Comparison of ENCODE assay signal across 19 cellular contexts in genomic region chr15:55353030-55353429, GRCh38. TPM values are rescaled to one million over a fixed set of nuclear protein-coding genes. Genes with fewer than 3 reads are reported as not detected.
A peak's percentile ranks its signal among the peaks of the same experiment; 100 is the strongest.
DNase-seq lines count a peak whose midpoint lies in the region; ATAC-seq, FAIRE-seq and TF ChIP-seq lines count a peak whose summit lies in the region.
"Had no signal": no experiment of that assay in that cellular context is flagged by ENCODE, and none has a peak within 500 bp of the region (broad histone marks: within the 10 kb centered on the region; RNA-seq: fewer than 3 reads in every experiment).

No MANE protein-coding gene starts in this region.

- H3K18ac ChIP-seq in H1 (ENCODE audit: extremely low read depth, low read length), result no peak overlapping the region

- no peak overlapping the region for H4K5ac ChIP-seq in H1 (ENCODE audit: insufficient read length, low read depth, low read length)

- TF ChIP-seq RAD21 in H1 (IDR thresholded peaks at IDR 0.05 in 1 of 2, conservative IDR thresholded peaks at IDR 0.05 in 1 of 2; ENCODE audit: low read depth in 2 of 2, low read length in 2 of 2), result no peak

- no peak overlapping the region for H3K23ac ChIP-seq in H1 (ENCODE audit: insufficient read length)

- POLR2A ChIA-PET in H1 (lab: Charles Lee; ENCODE audit: partially characterized antibody), result interaction anchor here (1.4 kb wide), 1 partner anchor 34 kb away, joined by 3 read pairs; the partner anchor contains the start of genes PIGB and PIGBOS1

- H3K9ac ChIP-seq in H1 (replicated peaks in 1 of 4; ENCODE audit: extremely low read depth in 1 of 4, low read depth in 3 of 4, low read length in 3 of 4) (no peak overlapping the region), iPS-20b (ENCODE audit: low read depth, low read length) (no peak overlapping the region)

- TF ChIP-seq EP300 in H1 (IDR thresholded peaks at IDR 0.05; ENCODE audit: borderline replicate concordance in 1 of 2, low read depth in 2 of 2, low read length in 2 of 2), result no peak
- TF ChIP-seq EP300 in suprapubic skin (IDR thresholded peaks at IDR 0.05), result no peak

- H4K20me1 ChIP-seq in H1 (replicated peaks in 1 of 2; ENCODE audit: control insufficient read depth in 1 of 2, insufficient read depth in 2 of 2, low read length in 2 of 2), result no peaks in the 10 kb centered on the region

- H3K4me1 ChIP-seq in H1 (replicated peaks in 1 of 4; ENCODE audit: control insufficient read depth in 3 of 4, insufficient read depth in 4 of 4, low read length in 3 of 4) (peaks cover 2 to 12% (median 5%) of the 10 kb centered on the region in 4 experiments; a peak in 6 of 7 replicates), iPS-20b (ENCODE audit: insufficient read depth, low read length) (peaks cover 15% of the 10 kb centered on the region; the same call in 1 of the 2 replicates), neutrophil (ENCODE audit: control insufficient read depth in 1 of 2, insufficient read depth in 1 of 2, low read depth in 1 of 2, low read length in 1 of 2) (no peaks in the 10 kb centered on the region), pancreas (no peaks in the 10 kb centered on the region), suprapubic skin (no peaks in the 10 kb centered on the region)

- H3K23me2 ChIP-seq in H1 (ENCODE audit: low read depth, low read length), result no peaks in the 10 kb centered on the region

- no peak overlapping the region for H3K14ac ChIP-seq in H1 (ENCODE audit: insufficient read length)

- no peak overlapping the region for H4K8ac ChIP-seq in H1 (ENCODE audit: extremely low read depth, insufficient read depth, low read length)

- H3K27ac ChIP-seq in H1 (ENCODE audit: low read depth, low read length) (no peak overlapping the region), iPS-20b (ENCODE audit: low read length) (no peak overlapping the region), neutrophil (peak overlapping the region; percentile 40), pancreas (no peak overlapping the region), suprapubic skin (no peak overlapping the region)
- H3K27ac ChIP-seq: 22Rv1, A549, C4-2B had no signal

- H2AFZ ChIP-seq in H1 (ENCODE audit: low read length), result no peak overlapping the region

- peak; percentile 18 for DNase-seq in DMS 273 (lab: John Stamatoyannopoulos, UW; ENCODE audit: unreplicated experiment)
- no peak for DNase-seq in DMS 273 treated with DMSO at 0.1 percent for 48 hours (lab: John Stamatoyannopoulos, UW)
- DNase-seq in H1 (ENCODE audit: low read depth in 1 of 2, low spot score in 2 of 2), result no peak
- no peak for DNase-seq in pancreas
- no peak for DNase-seq in suprapubic skin (ENCODE audit: low spot score in 2 of 2)
- DNase-seq: AML-193; CD4-positive, alpha-beta T cell; DMS53; DND-41; EL; GOT3 had no signal

- H3K4me3 ChIP-seq in H1 (ENCODE audit: extremely low read depth in 1 of 4, insufficient read depth in 2 of 4, low read depth in 3 of 4, low read length in 4 of 4) (peak overlapping the region in 1 of 4 experiments; percentile 30; a peak in 1 of 8 replicates), iPS-20b (ENCODE audit: low read length) (peak overlapping the region; percentile 7; the same call in 1 of the 2 replicates), neutrophil (ENCODE audit: low read depth in 1 of 2, low read length in 1 of 2) (no peak overlapping the region), pancreas (no peak overlapping the region), suprapubic skin (no peak overlapping the region)
- H3K4me3 ChIP-seq: A549, GM12878, HAP-1 had no signal

- no peak overlapping the region for H4K91ac ChIP-seq in H1 (replicated peaks; ENCODE audit: insufficient read length, low read length)

- TF ChIP-seq CTCF in H1 (IDR thresholded peaks at IDR 0.05; ENCODE audit: control extremely low read depth in 1 of 3, insufficient read depth in 1 of 3, low read depth in 1 of 3, low read length in 3 of 3) (no peak), neutrophil (IDR thresholded peaks at IDR 0.05) (no peak), pancreas (IDR thresholded peaks at IDR 0.05) (no peak), suprapubic skin (IDR thresholded peaks at IDR 0.05) (no peak)

- 27% methylated on average over 2 of the region's 2 CpGs; no CpG with 5 or more reads in 1 of the 2 experiments for WGBS in H1 (ENCODE audit: extremely low coverage in 1 of 2, insufficient coverage in 1 of 2, insufficient read length in 1 of 2, insufficient replicate concordance in 2 of 2, low coverage in 1 of 2, low lambda C conversion rate in 2 of 2, missing lambda C conversion rate in 1 of 2), 2 experiments
- WGBS in pancreas, 2 donors, result 96 to 98% methylated on average over 2 of the region's 2 CpGs
- WGBS in suprapubic skin, result 86% methylated on average over 2 of the region's 2 CpGs

- no peak overlapping the region for H3K4ac ChIP-seq in H1 (replicated peaks; ENCODE audit: insufficient read length, low read depth, low read length)

- no peak overlapping the region for H2BK15ac ChIP-seq in H1 (ENCODE audit: low read length)

- H3K79me2 ChIP-seq in H1 (ENCODE audit: control insufficient read depth in 1 of 2, insufficient read depth in 2 of 2, low read length in 2 of 2), result no peaks in the 10 kb centered on the region

- peak overlapping the region in 1 of 2 experiments; percentile 40; a peak in 2 of 4 replicates for H3K4me2 ChIP-seq in H1 (ENCODE audit: insufficient read depth in 1 of 2, low read depth in 2 of 2, low read length in 2 of 2)
- H3K4me2 ChIP-seq: A549 had no signal

- H2BK12ac ChIP-seq in H1 (ENCODE audit: low read depth, low read length), result no peak overlapping the region

- ATAC-seq in pancreas (no peak), GM21367 (IDR thresholded peaks at IDR 0.05; ENCODE audit: unreplicated experiment) (no peak)
- ATAC-seq: A549, GM12878 had no signal

- H3K36me3 ChIP-seq in H1 (ENCODE audit: control insufficient read depth in 2 of 4, insufficient read depth in 4 of 4, low read length in 3 of 4), result no peaks in the 10 kb centered on the region
- no peaks in the 10 kb centered on the region for H3K36me3 ChIP-seq in iPS-20b (ENCODE audit: insufficient read depth, low read depth, low read length)
- H3K36me3 ChIP-seq in neutrophil, result peaks cover 88% of the 10 kb centered on the region
- H3K36me3 ChIP-seq in pancreas, result no peaks in the 10 kb centered on the region
- peaks cover 23% of the 10 kb centered on the region for H3K36me3 ChIP-seq in suprapubic skin
- H3K36me3 ChIP-seq: HAP-1 had no signal

- intact Hi-C loops in pancreas (cut with DNase I), result no loop called here

- TF ChIP-seq POLR2A in H1 (IDR thresholded peaks at IDR 0.05; ENCODE audit: control extremely low read depth in 1 of 2, low read depth in 2 of 2, low read length in 2 of 2), result no peak
- TF ChIP-seq POLR2A in suprapubic skin (IDR thresholded peaks at IDR 0.05), result no peak

- H3K56ac ChIP-seq in H1 (replicated peaks; ENCODE audit: insufficient read length, low read depth, low read length), result no peak overlapping the region

- H2AK5ac ChIP-seq in H1 (ENCODE audit: low read depth, low read length), result no peak overlapping the region

- H2BK5ac ChIP-seq in H1 (ENCODE audit: low read depth, low read length), result no peak overlapping the region

- no peaks in the 10 kb centered on the region for H3K27me3 ChIP-seq in H1 (replicated peaks in 1 of 4; ENCODE audit: control insufficient read depth in 3 of 4, extremely low read depth in 1 of 4, insufficient read depth in 3 of 4, low read length in 3 of 4)
- H3K27me3 ChIP-seq in iPS-20b (ENCODE audit: insufficient read depth, low read length), result no peaks in the 10 kb centered on the region
- H3K27me3 ChIP-seq in neutrophil, result no peaks in the 10 kb centered on the region
- no peaks in the 10 kb centered on the region for H3K27me3 ChIP-seq in pancreas
- H3K27me3 ChIP-seq in suprapubic skin, result no peaks in the 10 kb centered on the region

- H3K9me3 ChIP-seq in H1 (ENCODE audit: insufficient read depth in 2 of 2, low read depth in 1 of 2, low read length in 1 of 2) (no peaks in the 10 kb centered on the region), iPS-20b (ENCODE audit: insufficient read depth, low read depth, low read length) (no peaks in the 10 kb centered on the region), neutrophil (no peaks in the 10 kb centered on the region), pancreas (no peaks in the 10 kb centered on the region), suprapubic skin (no peaks in the 10 kb centered on the region)
- H3K9me3 ChIP-seq: A549, HAP-1 had no signal

- no peak overlapping the region for H2BK20ac ChIP-seq in H1 (ENCODE audit: low read length)

- H3K79me1 ChIP-seq in H1 (ENCODE audit: low read depth, low read length), result no peaks in the 10 kb centered on the region

- CTCF ChIA-PET in H1 (lab: Charles Lee; ENCODE audit: partially characterized antibody), result no interaction called here

- FAIRE-seq in H1 (lab: Jason Lieb, UNC) (no peak), pancreas (lab: Jason Lieb, UNC) (no peak)
- FAIRE-seq: A549, GM12878 had no signal

- H2BK120ac ChIP-seq in H1 (replicated peaks; ENCODE audit: low read depth, low read length), result no peak overlapping the region

RNA-seq across cellular contexts. Expression of gene PIGB, which starts 34.0 kb away (rescaled TPM):
- total RNA-seq in H1 (2021; fragmentation: NEBNext Ultra II Directional; extraction: Animal tissue kit (Norgen Biotek cat#: 25700)), result 4.3 and 6.1 TPM in 2 replicates
- 3.9 and 11.7 TPM in 2 replicates for polyA plus RNA-seq in H1 (2011; rRNA removed)
- 5.9 TPM for polyA plus RNA-seq in H1 (2011; cell fraction: cytosol; rRNA removed)
- polyA plus RNA-seq in H1 (2011; cell fraction: nucleus; rRNA removed), result 3.5 TPM
- polyA plus RNA-seq in H1 (2012, experiment 1 of 2), result 3.2 to 5.7 TPM (median 3.9 TPM) in 4 replicates
- 0.96 TPM for polyA plus RNA-seq in H1 (2012, experiment 2 of 2)
- 5.7 TPM for polyA plus RNA-seq in H1 (2013, experiment 1 of 2)
- polyA plus RNA-seq in H1 (2013, experiment 2 of 2), result 6.2 TPM
- 4.0 and 8.5 TPM in 2 replicates for polyA minus RNA-seq in H1 (2011; rRNA and poly(A)+ RNA removed)
- 1.5 TPM for polyA minus RNA-seq in H1 (2011; cell fraction: cytosol; rRNA and poly(A)+ RNA removed)
- polyA minus RNA-seq in H1 (2011; cell fraction: nucleus; rRNA and poly(A)+ RNA removed), result 10.4 TPM
- total RNA-seq in pancreas, result 1 to 10 TPM; 3.4 to 6.1 (median 5.0) TPM
- polyA plus RNA-seq in pancreas, result 10 to 100 TPM in 1 of 2 donors, 1 to 10 TPM in 1; 8.5 to 13.1 TPM
- total RNA-seq in suprapubic skin, result 10 to 100 TPM in 2 of 4 donors, 1 to 10 TPM in 2; 6.7 to 13.2 (median 9.9) TPM

RNA-seq across cellular contexts. Expression of gene PIGBOS1, which starts 34.1 kb away (rescaled TPM):
- total RNA-seq in H1 (2021; fragmentation: NEBNext Ultra II Directional; extraction: Animal tissue kit (Norgen Biotek cat#: 25700)), result 7.8 and 9.0 TPM in 2 replicates
- polyA plus RNA-seq in H1 (2011; rRNA removed) (12.3 and 16.7 TPM in 2 replicates), pancreas (10 to 100 TPM; 12.1 to 14.5 TPM)
- polyA plus RNA-seq in H1 (2011; cell fraction: cytosol; rRNA removed), result 23.1 TPM
- 2.9 TPM for polyA plus RNA-seq in H1 (2011; cell fraction: nucleus; rRNA removed)
- 8.2 to 12.1 TPM (median 10.4 TPM) in 4 replicates for polyA plus RNA-seq in H1 (2012, experiment 1 of 2)
- 14.4 TPM for polyA plus RNA-seq in H1 (2012, experiment 2 of 2)
- 11.5 TPM for polyA plus RNA-seq in H1 (2013, experiment 1 of 2)
- polyA plus RNA-seq in H1 (2013, experiment 2 of 2), result 11.5 TPM
- 1.5 and 1.8 TPM in 2 replicates for polyA minus RNA-seq in H1 (2011; rRNA and poly(A)+ RNA removed)
- polyA minus RNA-seq in H1 (2011; cell fraction: cytosol; rRNA and poly(A)+ RNA removed), result 2.8 TPM
- polyA minus RNA-seq in H1 (2011; cell fraction: nucleus; rRNA and poly(A)+ RNA removed), result 3.4 TPM
- total RNA-seq in pancreas (1 to 10 TPM; 3.3 to 8.0 (median 4.8) TPM), suprapubic skin (10 to 100 TPM in 1 of 4 donors, 1 to 10 TPM in 3; 4.1 to 17.8 (median 8.9) TPM)

RNA-seq across cellular contexts. Expression of gene CCPG1, which starts 55.1 kb away (rescaled TPM):
- 13.2 and 13.4 TPM in 2 replicates for total RNA-seq in H1 (2021; fragmentation: NEBNext Ultra II Directional; extraction: Animal tissue kit (Norgen Biotek cat#: 25700))
- polyA plus RNA-seq in H1 (2011; rRNA removed) (1.8 and 2.3 TPM in 2 replicates), pancreas (10 to 100 TPM; 16.2 to 28.3 TPM)
- polyA plus RNA-seq in H1 (2011; cell fraction: cytosol; rRNA removed), result 4.2 TPM
- polyA plus RNA-seq in H1 (2011; cell fraction: nucleus; rRNA removed), result 2.5 TPM
- 5.8 to 8.6 TPM (median 6.7 TPM) in 4 replicates for polyA plus RNA-seq in H1 (2012, experiment 1 of 2)
- polyA plus RNA-seq in H1 (2012, experiment 2 of 2), result 0.30 TPM
- 21.9 TPM for polyA plus RNA-seq in H1 (2013, experiment 1 of 2)
- 24.8 TPM for polyA plus RNA-seq in H1 (2013, experiment 2 of 2)
- 6.1 and 18.5 TPM in 2 replicates for polyA minus RNA-seq in H1 (2011; rRNA and poly(A)+ RNA removed)
- polyA minus RNA-seq in H1 (2011; cell fraction: cytosol; rRNA and poly(A)+ RNA removed), result 8.8 TPM
- 8.3 TPM for polyA minus RNA-seq in H1 (2011; cell fraction: nucleus; rRNA and poly(A)+ RNA removed)
- total RNA-seq in pancreas (10 to 100 TPM; 65.9 to 88.5 (median 69.5) TPM), suprapubic skin (10 to 100 TPM; 23.6 to 35.8 (median 26.4) TPM)

RNA-seq across cellular contexts. Expression of gene PIERCE2, which starts 55.3 kb away (rescaled TPM):
- total RNA-seq in H1 (2021; fragmentation: NEBNext Ultra II Directional; extraction: Animal tissue kit (Norgen Biotek cat#: 25700)), result 1.4 and 2.7 TPM in 2 replicates
- 1.1 and 1.9 TPM in 2 replicates for polyA plus RNA-seq in H1 (2011; rRNA removed)
- 1.8 TPM for polyA plus RNA-seq in H1 (2011; cell fraction: cytosol; rRNA removed)
- polyA plus RNA-seq in H1 (2011; cell fraction: nucleus; rRNA removed), result not detected
- 0.76 to 1.3 TPM (median 1.1 TPM) in 4 replicates for polyA plus RNA-seq in H1 (2012, experiment 1 of 2)
- polyA plus RNA-seq in H1 (2012, experiment 2 of 2), result 2.2 TPM
- 4.7 TPM for polyA plus RNA-seq in H1 (2013, experiment 1 of 2)
- polyA plus RNA-seq in H1 (2013, experiment 2 of 2), result 3.9 TPM
- polyA minus RNA-seq in H1 (2011; rRNA and poly(A)+ RNA removed), result not detected in 2 replicates
- not detected for polyA minus RNA-seq in H1 (2011; cell fraction: cytosol; rRNA and poly(A)+ RNA removed)
- polyA minus RNA-seq in H1 (2011; cell fraction: nucleus; rRNA and poly(A)+ RNA removed), result not detected
- 1 to 10 TPM; 2.8 to 5.6 (median 4.0) TPM for total RNA-seq in pancreas
- 1 to 10 TPM; 4.5 to 9.7 TPM for polyA plus RNA-seq in pancreas
- 1 to 10 TPM in 3 of 4 donors, not detected in 1; 1.5 to 3.6 (median 2.6) TPM for total RNA-seq in suprapubic skin
- total RNA-seq: CD4-positive, alpha-beta T cell had no signal
